In genomic region chr2:61834893-61835292, GRCh38 we compare ENCODE assay signal across 19 cellular contexts.
"Had no signal": no experiment of that assay in that cellular context is flagged by ENCODE, and none has a peak within 500 bp of the region (broad histone marks: within the 10 kb centered on the region; RNA-seq: fewer than 3 reads in every experiment).

No MANE protein-coding gene starts in this region.

- H3K4me3 ChIP-seq: thyroid gland had no signal

- H3K4me1 Mint-ChIP-seq: activated B cell treated with CpG ODN at 0.5 μM for 24 hours, memory B cell had no signal

- DNase-seq: activated B cell treated with CpG ODN at 0.5 μM for 24 hours; activated CD4-positive, alpha-beta T cell treated with anti-CD3 and anti-CD28 coated beads for 48 hours; activated CD8-positive, alpha-beta T cell treated with anti-CD3 and anti-CD28 coated beads for 36 hours; activated naive CD4-positive, alpha-beta T cell treated with anti-CD3 and anti-CD28 coated beads for 36 hours; activated T-cell treated with anti-CD3 and anti-CD28 coated beads, Interleukin-2, amount 50 U/mL, for 24 hours; aorta; cerebellar nuclear complex; effector CD8-positive, alpha-beta T cell; kidney glomerular epithelial cell; left ventricle myocardium superior; retina; stimulated activated CD4-positive, alpha-beta T cell treated with anti-CD3 and anti-CD28 coated beads, Interleukin-2, amount 100 ng/mL, for 24 hours; stimulated activated naive CD4-positive, alpha-beta T cell treated with Interleukin-2 at 50 U/mL for 16 hours; T-helper 1 cell; T-helper 9 cell; thyroid gland had no signal

- H3K27ac Mint-ChIP-seq: activated B cell treated with CpG ODN at 0.5 μM for 24 hours; activated CD8-positive, alpha-beta T cell treated with anti-CD3 and anti-CD28 coated beads for 36 hours; activated naive CD4-positive, alpha-beta T cell treated with anti-CD3 and anti-CD28 coated beads for 36 hours; activated T-cell treated with anti-CD3 and anti-CD28 coated beads, Interleukin-2, amount 50 U/mL, for 24 hours; activated T-helper 2 cell treated with anti-CD3 and anti-CD28 coated beads, Interferon-gamma antibody, Interleukin-2, Interleukin-4, amounts not matched to agents 10 μg/mL and 5 μg/mL and 100 μg/mL, durations not matched to agents 14 hours and 24 hours and 36 hours; dendritic cell treated with granulocyte-macrophage colony-stimulating factor and Interleukin-4, amounts not matched to agents 40 ng/mL and 50 ng/mL, for 4 days; memory B cell had no signal

- H3K27ac ChIP-seq: thyroid gland had no signal

- H3K27me3 Mint-ChIP-seq: activated B cell treated with CpG ODN at 0.5 μM for 24 hours; activated CD8-positive, alpha-beta T cell treated with anti-CD3 and anti-CD28 coated beads for 36 hours; activated T-cell treated with anti-CD3 and anti-CD28 coated beads, Interleukin-2, amount 50 U/mL, for 24 hours; dendritic cell treated with granulocyte-macrophage colony-stimulating factor and Interleukin-4, amounts not matched to agents 40 ng/mL and 50 ng/mL, for 4 days; memory B cell had no signal

- ATAC-seq: activated CD8-positive, alpha-beta T cell treated with anti-CD3 and anti-CD28 coated beads for 36 hours; left ventricle myocardium superior had no signal

- H3K27me3 ChIP-seq: thyroid gland had no signal

- H3K36me3 ChIP-seq: thyroid gland had no signal

- H3K9me3 Mint-ChIP-seq: activated CD8-positive, alpha-beta T cell treated with anti-CD3 and anti-CD28 coated beads for 36 hours; activated naive CD4-positive, alpha-beta T cell treated with anti-CD3 and anti-CD28 coated beads for 36 hours; activated T-cell treated with anti-CD3 and anti-CD28 coated beads, Interleukin-2, amount 50 U/mL, for 24 hours; activated T-helper 2 cell treated with anti-CD3 and anti-CD28 coated beads, Interferon-gamma antibody, Interleukin-2, Interleukin-4, amounts not matched to agents 10 μg/mL and 5 μg/mL and 100 μg/mL, durations not matched to agents 14 hours and 24 hours and 36 hours; dendritic cell treated with granulocyte-macrophage colony-stimulating factor and Interleukin-4, amounts not matched to agents 40 ng/mL and 50 ng/mL, for 4 days had no signal

- H3K4me3 Mint-ChIP-seq: activated B cell treated with CpG ODN at 0.5 μM for 24 hours; activated CD8-positive, alpha-beta T cell treated with anti-CD3 and anti-CD28 coated beads for 36 hours; activated naive CD4-positive, alpha-beta T cell treated with anti-CD3 and anti-CD28 coated beads for 36 hours; activated T-cell treated with anti-CD3 and anti-CD28 coated beads, Interleukin-2, amount 50 U/mL, for 24 hours; dendritic cell treated with granulocyte-macrophage colony-stimulating factor and Interleukin-4, amounts not matched to agents 40 ng/mL and 50 ng/mL, for 4 days; memory B cell had no signal

- H3K4me1 ChIP-seq: thyroid gland had no signal

- H3K9me3 ChIP-seq: thyroid gland had no signal
